Comparison of ENCODE assay signal across 9 cellular contexts in the genomic region with DNA sequence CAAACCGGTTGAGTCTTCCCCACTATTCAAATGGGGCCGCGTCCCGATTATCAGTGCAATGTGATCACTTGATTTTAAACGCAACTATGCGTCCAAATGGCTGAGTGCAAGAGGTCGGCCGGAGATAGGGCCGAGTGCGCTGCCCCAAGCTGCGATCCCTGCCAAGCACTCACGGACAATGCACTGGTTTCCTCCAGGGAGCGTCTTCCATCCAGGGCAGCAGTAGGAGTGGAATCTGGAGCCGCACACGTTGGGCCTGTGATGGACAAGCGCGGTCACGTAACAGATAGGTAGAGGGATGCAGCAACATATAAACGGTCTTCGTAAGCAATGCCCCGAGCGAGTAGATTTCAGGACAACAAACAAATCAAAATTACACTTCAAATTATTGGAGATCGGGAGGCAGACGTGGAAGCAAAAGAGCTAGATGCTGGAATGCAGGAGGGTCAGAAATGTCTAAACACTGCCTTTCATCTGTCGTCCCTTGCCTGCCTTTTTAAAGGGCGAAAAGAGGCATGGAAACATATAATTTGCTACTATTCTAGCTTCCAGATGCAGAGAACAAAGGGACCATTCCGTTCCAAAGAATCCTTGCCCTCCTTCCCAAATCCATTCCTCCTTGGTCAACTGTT. TPM values are rescaled to one million over a fixed set of nuclear protein-coding genes. Genes with fewer than 3 reads are reported as not detected.
DNase-seq lines count a peak whose midpoint lies in the region; ATAC-seq, FAIRE-seq and TF ChIP-seq lines count a peak whose summit lies in the region.
"Had no signal": no experiment of that assay in that cellular context is flagged by ENCODE, and none has a peak within 500 bp of the region (broad histone marks: within the 10 kb centered on the region; RNA-seq: fewer than 3 reads in every experiment).

No MANE protein-coding gene starts in this region.

- DNase-seq in MCF 10A (ENCODE audit: unreplicated experiment), result peak; percentile 14
- DNase-seq in breast epithelium (ENCODE audit: low spot score in 2 of 2), result no peak
- no peak for DNase-seq in kidney epithelial cell (ENCODE audit: low read depth)
- DNase-seq in urothelium cell line (ENCODE audit: low spot score), result peak; percentile 7
- no peak for DNase-seq in NCI-H2196 treated with DMSO at 0.1 percent for 48 hours (lab: John Stamatoyannopoulos, UW; ENCODE audit: unreplicated experiment)
- no peak for DNase-seq in EL
- DNase-seq: stimulated activated CD4-positive, alpha-beta T cell treated with anti-CD3 and anti-CD28 coated beads, Interleukin-1b, Interleukin-23, amount 100 ng/mL, for 48 hours had no signal

- no peak overlapping the region for H3K4me3 ChIP-seq in breast epithelium
- H3K4me3 ChIP-seq in ectodermal cell (ENCODE audit: insufficient read depth, low read depth, low read length), result peak overlapping the region; percentile 72
- H3K4me3 ChIP-seq in kidney epithelial cell (ENCODE audit: low read depth, low read length), result peak overlapping the region; percentile 55

- peak overlapping the region; percentile 79 for H3K4me3 Mint-ChIP-seq in MCF 10A (ENCODE audit: unreplicated experiment)

- H3K9me3 ChIP-seq in breast epithelium, result no peaks in the 10 kb centered on the region
- no peaks in the 10 kb centered on the region for H3K9me3 ChIP-seq in ectodermal cell (ENCODE audit: control insufficient read depth, low read length)

- TF ChIP-seq CTCF in MCF 10A (IDR thresholded peaks at IDR 0.05; ENCODE audit: unreplicated experiment) (no peak), breast epithelium (IDR thresholded peaks at IDR 0.05) (no peak), kidney epithelial cell (IDR thresholded peaks at IDR 0.05; ENCODE audit: insufficient read depth, low read length, poor library complexity, severe bottlenecking) (no peak)

- H3K36me3 ChIP-seq in breast epithelium (no peaks in the 10 kb centered on the region), ectodermal cell (ENCODE audit: control insufficient read depth, insufficient read depth, low read length) (no peaks in the 10 kb centered on the region), kidney epithelial cell (ENCODE audit: control insufficient read depth, insufficient read depth, low read length) (no peaks in the 10 kb centered on the region)

- POLR2A ChIA-PET in MCF 10A (lab: Yijun Ruan, JAX), result interaction anchor here (2.1 kb wide), 1 partner anchor 35 kb away, joined by 6 read pairs; no protein-coding TSS in a partner anchor

- H3K27me3 ChIP-seq in breast epithelium (peaks cover 6 to 25% of the 10 kb centered on the region in 2 donors), ectodermal cell (ENCODE audit: control insufficient read depth, insufficient read depth, low read length, poor library complexity, severe bottlenecking) (peaks cover 25% of the 10 kb centered on the region), kidney epithelial cell (ENCODE audit: control insufficient read depth, insufficient read depth, low read length) (peaks cover 6% of the 10 kb centered on the region)

- H3K27me3 Mint-ChIP-seq in MCF 10A (ENCODE audit: insufficient read depth, unreplicated experiment), result no peaks in the 10 kb centered on the region

- H3K27ac Mint-ChIP-seq in MCF 10A (ENCODE audit: low read depth, unreplicated experiment), result no peak overlapping the region

- no peaks in the 10 kb centered on the region for H3K9me3 Mint-ChIP-seq in MCF 10A (ENCODE audit: unreplicated experiment)

- WGBS in ectodermal cell, 2 experiments, result 14 to 15% methylated on average over 27 of the region's 27 CpGs

- ATAC-seq in HG03135 (IDR thresholded peaks at IDR 0.05; ENCODE audit: unreplicated experiment), result no peak

- H3K4me1 Mint-ChIP-seq in MCF 10A (ENCODE audit: insufficient read depth, unreplicated experiment), result peaks cover 20% of the 10 kb centered on the region

- TF ChIP-seq POLR2A in breast epithelium (IDR thresholded peaks at IDR 0.05), result no peak

- intact Hi-C loops in MCF 10A (cut with micrococcal nuclease), result loop anchor here (5.0 to 10.0 kb wide), 3 partner anchors 111 to 558 kb away; a partner anchor contains a TSS
- intact Hi-C loops in breast epithelium (cut with DNase I; ENCODE audit: low total_unique reads), result no loop called here

- H3K4me1 ChIP-seq in breast epithelium (peaks cover 0 to 6% of the 10 kb centered on the region in 2 donors), ectodermal cell (ENCODE audit: control insufficient read depth, insufficient read depth, low read length) (peaks cover 3% of the 10 kb centered on the region)

- BruUV-seq in MCF 10A (replicated peaks; lab: Mats Ljungman, UMichigan), result no TSS peak

- CTCF ChIA-PET in MCF 10A (lab: Yijun Ruan, JAX), result interaction anchor here (0.6 to 2.1 kb wide), 5 partner anchors 13 to 249 kb away, joined by 3 to 5 read pairs (median 3); no protein-coding TSS in a partner anchor

- no peak for FAIRE-seq in urothelium cell line (lab: Jason Lieb, UNC)

- H3K36me3 Mint-ChIP-seq in MCF 10A (ENCODE audit: insufficient read depth, unreplicated experiment), result peaks cover 6% of the 10 kb centered on the region

- H3K27ac ChIP-seq in breast epithelium, result no peak overlapping the region
- no peak overlapping the region for H3K27ac ChIP-seq in ectodermal cell (ENCODE audit: insufficient read depth, low read depth, low read length, poor library complexity, severe bottlenecking)

RNA-seq across cellular contexts. Expression of a gene that starts 1.7 kb away (rescaled TPM):
- total RNA-seq in MCF 10A (2022) (193 and 236 TPM in 2 replicates), breast epithelium (1 to 10 TPM in 2 of 3 donors, under 1 TPM in 1; 0.88 to 7.5 (median 1.8) TPM), kidney epithelial cell (25.2 and 31.9 TPM in 2 replicates)
- 44.3 TPM for polyA plus RNA-seq in ectodermal cell (2013, experiment 1 of 4)
- polyA plus RNA-seq in ectodermal cell (2013, experiment 2 of 4), result 54.7 TPM
- polyA plus RNA-seq in ectodermal cell (2013, experiment 3 of 4), result 38.2 TPM
- 49.9 TPM for polyA plus RNA-seq in ectodermal cell (2013, experiment 4 of 4)

Comparison
In these comparisons a context has a peak if more than half of its experiments do, and no peak if none do; other contexts are left out.
1. DNase-seq: peak in MCF 10A (single experiment) and urothelium cell line (single experiment); none in breast epithelium (0 of 2), kidney epithelial cell (single experiment), NCI-H2196 treated with DMSO at 0.1 percent for 48 hours (single experiment) and EL (single experiment).
2. H3K4me3 ChIP-seq: peak in ectodermal cell (single experiment) and kidney epithelial cell (single experiment); none in breast epithelium (0 of 3).